1 cellular context compared by ENCODE assay signal in genomic region chr20:49890651-49891361, GRCh38.
TF ChIP-seq lines count a peak whose summit lies in the region.

No MANE protein-coding gene starts in this region.

TF ChIP-seq in H1, 55 proteins besides CTCF, POLR2A, EP300 and RAD21:
- TF ChIP-seq CEBPB (IDR thresholded peaks at IDR 0.05; ENCODE audit: low read depth, low read length) (no peak), USF2 (IDR thresholded peaks at IDR 0.05; ENCODE audit: low read length) (no peak), SP1 (IDR thresholded peaks at IDR 0.05; ENCODE audit: low read depth, low read length) (no peak), BCL11A (IDR thresholded peaks at IDR 0.05; ENCODE audit: low read depth in 2 of 2, low read length in 2 of 2) (no peak), SRF (IDR thresholded peaks at IDR 0.05; ENCODE audit: low read depth, low read length) (no peak), KDM4A (IDR thresholded peaks at IDR 0.05; ENCODE audit: low read depth, low read length, severe bottlenecking) (no peak), YY1 (IDR thresholded peaks at IDR 0.05; ENCODE audit: low read depth, low read length) (no peak), RXRA (IDR thresholded peaks at IDR 0.05; ENCODE audit: insufficient read depth, low read depth, low read length) (no peak), CHD1 (IDR thresholded peaks at IDR 0.05; ENCODE audit: low read depth, low read length) (no peak), GABPA (IDR thresholded peaks at IDR 0.05; ENCODE audit: borderline replicate concordance, insufficient read depth, low read length) (no peak), POLR2AphosphoS5 (IDR thresholded peaks at IDR 0.05; ENCODE audit: low read depth, low read length) (no peak), TBP (IDR thresholded peaks at IDR 0.05; ENCODE audit: low read depth, low read length) (no peak), CHD2 (IDR thresholded peaks at IDR 0.05; ENCODE audit: low read length) (no peak), TCF12 (IDR thresholded peaks at IDR 0.05; ENCODE audit: low read depth, low read length) (no peak)
